ENCODE assay signal across 13 cellular contexts in genomic region chr3:151925876-151926275, GRCh38. TPM values are rescaled to one million over a fixed set of nuclear protein-coding genes. Genes with fewer than 3 reads are reported as not detected.
DNase-seq lines count a peak whose midpoint lies in the region; ATAC-seq and TF ChIP-seq lines count a peak whose summit lies in the region.
"Had no signal": no experiment of that assay in that cellular context is flagged by ENCODE, and none has a peak within 500 bp of the region (broad histone marks: within the 10 kb centered on the region; RNA-seq: fewer than 3 reads in every experiment).

No MANE protein-coding gene starts in this region.

- intact Hi-C loops in adrenal gland (cut with DNase I) = loop anchor here in 1 of 2 donors (10.0 kb wide), 1 partner anchor 491 kb away; no protein-coding TSS in a partner anchor

- peaks cover 0 to 2% (median 0%) of the 10 kb centered on the region in 9 donors for H3K9me3 Mint-ChIP-seq in naive thymus-derived CD8-positive, alpha-beta T cell

- DNase-seq in H4 (ENCODE audit: low spot score) (peak; percentile 85), amniotic epithelial cell (ENCODE audit: low read depth) (peak; percentile 64), fibroblast of the conjunctiva (ENCODE audit: low read depth) (peak; percentile 33), suprapubic skin (ENCODE audit: low spot score in 2 of 2) (no peak), NCI-H524 treated with DMSO at 0.1 percent for 48 hours (lab: John Stamatoyannopoulos, UW) (no peak), SHP77 treated with DMSO at 0.1 percent for 48 hours (lab: John Stamatoyannopoulos, UW) (no peak), adrenal gland (no peak)
- DNase-seq in naive thymus-derived CD8-positive, alpha-beta T cell = no peak
- DNase-seq: DND-41; hippocampal formation; mucosa of descending colon; NCI-H1048; stimulated activated CD4-positive, alpha-beta T cell treated with anti-CD3 and anti-CD28 coated beads, Interleukin-12 subunit alpha, Interleukin-12 subunit beta, amount 100 ng/mL, for 4 hours had no signal

- no peak overlapping the region for H3K27ac Mint-ChIP-seq in naive thymus-derived CD8-positive, alpha-beta T cell

- no peak for ATAC-seq in naive thymus-derived CD8-positive, alpha-beta T cell
- ATAC-seq: mucosa of descending colon had no signal

- H3K27me3 ChIP-seq in suprapubic skin = no peaks in the 10 kb centered on the region
- no peaks in the 10 kb centered on the region for H3K27me3 ChIP-seq in adrenal gland

- POLR2A ChIA-PET in naive thymus-derived CD8-positive, alpha-beta T cell (lab: Charles Lee) = no interaction called here

- TF ChIP-seq POLR2A in suprapubic skin (IDR thresholded peaks at IDR 0.05) (no peak), adrenal gland (IDR thresholded peaks at IDR 0.05) (no peak)

- H3K36me3 ChIP-seq in suprapubic skin = no peaks in the 10 kb centered on the region
- no peaks in the 10 kb centered on the region for H3K36me3 ChIP-seq in adrenal gland (replicated peaks in 1 of 2)

- peaks cover 40% of the 10 kb centered on the region for H3K4me1 ChIP-seq in suprapubic skin
- peaks cover 9% of the 10 kb centered on the region in 2 donors for H3K4me1 ChIP-seq in adrenal gland (replicated peaks in 1 of 2)

- H3K27ac ChIP-seq in suprapubic skin = peak overlapping the region; percentile 93
- H3K27ac ChIP-seq in adrenal gland = no peak overlapping the region

- no peaks in the 10 kb centered on the region for H3K27me3 Mint-ChIP-seq in naive thymus-derived CD8-positive, alpha-beta T cell

- H3K9me3 ChIP-seq in suprapubic skin = no peaks in the 10 kb centered on the region
- H3K9me3 ChIP-seq in adrenal gland (replicated peaks in 1 of 3) = no peaks in the 10 kb centered on the region
- H3K9me3 ChIP-seq: mucosa of descending colon had no signal

- H3K4me3 ChIP-seq in suprapubic skin = no peak overlapping the region
- H3K4me3 ChIP-seq in adrenal gland = no peak overlapping the region
- H3K4me3 ChIP-seq: mucosa of descending colon had no signal

- TF ChIP-seq CTCF in suprapubic skin (IDR thresholded peaks at IDR 0.05) (no peak), adrenal gland (IDR thresholded peaks at IDR 0.05) (no peak)

- TF ChIP-seq EP300 in suprapubic skin (IDR thresholded peaks at IDR 0.05) = no peak

- no peaks in the 10 kb centered on the region for H3K36me3 Mint-ChIP-seq in naive thymus-derived CD8-positive, alpha-beta T cell

- 24% methylated on average over 2 of the region's 2 CpGs for WGBS in suprapubic skin
- WGBS in adrenal gland, 4 donors = 61 to 83% (median 70%) methylated on average over 2 of the region's 2 CpGs

- H3K4me1 Mint-ChIP-seq in naive thymus-derived CD8-positive, alpha-beta T cell = no peaks in the 10 kb centered on the region

- no peak overlapping the region for H3K4me3 Mint-ChIP-seq in naive thymus-derived CD8-positive, alpha-beta T cell

RNA-seq across cellular contexts. Expression of gene SUCNR1, which starts 52.4 kb away (rescaled TPM):
- 0.70 and 1.2 TPM in 2 replicates for total RNA-seq in H4 (2014; rRNA removed; shearing (Covaris generic))
- total RNA-seq in suprapubic skin = 1 to 10 TPM in 3 of 4 donors, under 1 TPM in 1; 0.79 to 2.2 (median 1.4) TPM
- total RNA-seq in naive thymus-derived CD8-positive, alpha-beta T cell = not detected
- not detected for polyA plus RNA-seq in naive thymus-derived CD8-positive, alpha-beta T cell
- total RNA-seq in adrenal gland = 1 to 10 TPM in 7 of 8 donors, under 1 TPM in 1; 0.64 to 4.9 (median 2.5) TPM
- polyA plus RNA-seq in adrenal gland = 1 to 10 TPM in 1 of 3 donors, under 1 TPM in 2; 0.08 to 2.7 (median 0.20) TPM

Comparison
In these comparisons a context has a peak if more than half of its experiments do, and no peak if none do; other contexts are left out.
1. DNase-seq: peak in H4 (single experiment), amniotic epithelial cell (single experiment) and fibroblast of the conjunctiva (single experiment); none in suprapubic skin (0 of 2), NCI-H524 treated with DMSO at 0.1 percent for 48 hours (single experiment), naive thymus-derived CD8-positive, alpha-beta T cell (0 of 10), SHP77 treated with DMSO at 0.1 percent for 48 hours (single experiment) and adrenal gland (0 of 7).